Comparison of ENCODE assay signal across 23 cellular contexts in the genomic region with DNA sequence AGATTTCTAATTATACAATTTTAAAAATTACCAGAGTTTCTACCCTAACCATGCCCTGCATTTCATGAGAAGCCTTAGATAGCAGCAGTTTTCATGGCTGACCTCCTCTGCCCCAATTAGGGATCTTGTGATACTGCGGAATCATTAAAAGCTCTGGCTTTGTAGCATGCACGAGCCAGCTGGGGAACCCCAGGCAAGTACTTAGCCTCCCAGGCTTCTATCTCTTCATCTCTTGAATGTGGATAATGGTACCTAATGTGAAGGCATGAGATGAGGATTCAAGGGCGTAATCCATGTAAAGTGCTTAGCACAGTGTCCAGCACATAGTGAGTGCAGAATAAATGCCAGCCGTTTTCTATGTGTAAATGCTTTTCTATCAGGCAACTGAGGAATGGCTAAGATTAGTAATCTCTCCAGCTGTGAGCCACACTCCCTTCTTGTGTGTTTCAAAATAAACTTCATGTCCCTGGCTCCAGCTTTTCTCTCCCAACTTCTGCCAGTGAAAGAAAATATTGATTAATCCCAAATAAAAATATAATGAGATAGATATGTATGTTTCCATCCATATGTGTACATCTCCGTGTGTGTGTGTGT.
"Had no signal": no experiment of that assay in that cellular context is flagged by ENCODE, and none has a peak within 500 bp of the region (broad histone marks: within the 10 kb centered on the region; RNA-seq: fewer than 3 reads in every experiment).

No MANE protein-coding gene starts in this region.

- H3K27ac ChIP-seq: brain microvascular endothelial cell, cardiac muscle cell, SJSA1, VCaP had no signal

- H3K36me3 ChIP-seq: brain microvascular endothelial cell, cardiac muscle cell, SJSA1 had no signal

- H3K9me3 ChIP-seq: SJSA1 had no signal

- DNase-seq: activated CD4-positive, alpha-beta memory T cell treated with anti-CD3 and anti-CD28 coated beads, Interleukin-2, amount 10 ng/mL, durations not matched to agents 7 days and 5 days; activated CD4-positive, alpha-beta T cell treated with anti-CD3 and anti-CD28 coated beads for 36 hours; activated CD4-positive, alpha-beta T cell treated with anti-CD3 and anti-CD28 coated beads, Interleukin-2, amount 50 U/mL, for 1 hour; activated gamma-delta T cell; activated naive CD4-positive, alpha-beta T cell treated with anti-CD3 and anti-CD28 coated beads for 36 hours; activated T-cell treated with anti-CD3 and anti-CD28 coated beads for 4 hours; activated T-cell treated with anti-CD3 and anti-CD28 coated beads, Interleukin-2, amount 50 U/mL, for 48 hours; brain microvascular endothelial cell; KG1; NCI-H1048; NCI-H146; NCI-H187 treated with DMSO at 0.1 percent for 48 hours; NCI-H2081 treated with DMSO at 0.1 percent for 48 hours; NCI-H345; NCI-H510A; NCI-H526 treated with DMSO at 0.1 percent for 48 hours; PC-3; SHP77; T-cell; T1000 had no signal

- H3K27me3 ChIP-seq: brain microvascular endothelial cell, SJSA1 had no signal

- H3K4me3 ChIP-seq: cardiac muscle cell, SJSA1 had no signal
